Comparison of ENCODE assay signal across 13 cellular contexts in the genomic region with DNA sequence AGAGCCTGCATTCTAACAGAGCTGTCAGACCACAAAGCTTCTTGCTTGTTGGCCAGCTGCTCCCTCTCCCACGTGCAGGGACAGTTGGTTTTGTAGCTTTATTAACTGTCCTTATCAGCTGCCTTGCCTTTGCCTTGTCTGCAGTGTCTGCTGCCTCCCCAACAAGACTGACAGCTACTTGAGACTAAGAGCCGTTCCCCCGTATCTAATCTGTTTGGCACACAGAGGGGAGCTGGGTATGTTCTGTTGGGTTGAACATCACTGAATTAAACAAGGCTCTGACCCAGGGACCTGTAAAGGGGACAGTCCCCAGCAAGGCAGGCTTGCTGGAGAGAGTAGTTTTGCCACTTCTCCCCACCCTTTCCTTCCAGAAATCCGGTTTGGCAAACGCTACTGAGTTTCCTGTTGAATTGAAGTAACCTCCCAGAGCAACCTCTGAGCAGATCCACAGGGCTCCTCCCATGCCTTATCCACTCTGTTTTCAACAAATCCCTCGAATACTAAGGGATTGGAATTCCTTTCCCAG.
A peak's percentile ranks its signal among the peaks of the same experiment; 100 is the strongest.
DNase-seq lines count a peak whose midpoint lies in the region; ATAC-seq and TF ChIP-seq lines count a peak whose summit lies in the region.
"Had no signal": no experiment of that assay in that cellular context is flagged by ENCODE, and none has a peak within 500 bp of the region (broad histone marks: within the 10 kb centered on the region; RNA-seq: fewer than 3 reads in every experiment).

No MANE protein-coding gene starts in this region.

- intact Hi-C loops in left lung (cut with DNase I) = no loop called here

- no peaks in the 10 kb centered on the region for H3K9me3 Mint-ChIP-seq in endothelial cell (ENCODE audit: unreplicated experiment)
- H3K9me3 Mint-ChIP-seq in activated T-cell treated with anti-CD3 and anti-CD28 coated beads, Interleukin-2, amount 50 U/mL, for 24 hours = no peaks in the 10 kb centered on the region
- H3K9me3 Mint-ChIP-seq: dendritic cell treated with granulocyte-macrophage colony-stimulating factor and Interleukin-4, amounts not matched to agents 40 ng/mL and 50 ng/mL, for 4 days had no signal

- peaks cover 8% of the 10 kb centered on the region for H3K27me3 Mint-ChIP-seq in endothelial cell (ENCODE audit: unreplicated experiment)
- peaks cover 12% of the 10 kb centered on the region for H3K27me3 Mint-ChIP-seq in activated T-cell treated with anti-CD3 and anti-CD28 coated beads, Interleukin-2, amount 50 U/mL, for 24 hours

- TF ChIP-seq CTCF in endothelial cell (IDR thresholded peaks at IDR 0.05; ENCODE audit: unreplicated experiment) = no peak
- no peak for TF ChIP-seq CTCF in left lung (IDR thresholded peaks at IDR 0.05)

- H3K4me3 ChIP-seq in left lung = no peak overlapping the region
- no peak overlapping the region for H3K4me3 ChIP-seq in subcutaneous abdominal adipose tissue (ENCODE audit: low read depth in 1 of 5, low read length in 5 of 5)
- H3K4me3 ChIP-seq: ovary had no signal

- H3K36me3 ChIP-seq in left lung (no peaks in the 10 kb centered on the region), subcutaneous abdominal adipose tissue (ENCODE audit: control insufficient read depth in 5 of 5, insufficient read depth in 5 of 5, low read length in 5 of 5) (no peaks in the 10 kb centered on the region)
- H3K36me3 ChIP-seq: ovary had no signal

- H3K4me1 Mint-ChIP-seq in endothelial cell (ENCODE audit: unreplicated experiment) = peaks cover 22% of the 10 kb centered on the region
- H3K4me1 Mint-ChIP-seq in activated T-cell treated with anti-CD3 and anti-CD28 coated beads, Interleukin-2, amount 50 U/mL, for 24 hours (ENCODE audit: low read depth) = no peaks in the 10 kb centered on the region

- H3K27ac Mint-ChIP-seq in endothelial cell (ENCODE audit: unreplicated experiment) = peak overlapping the region; percentile 80
- no peak overlapping the region for H3K27ac Mint-ChIP-seq in activated T-cell treated with anti-CD3 and anti-CD28 coated beads, Interleukin-2, amount 50 U/mL, for 24 hours
- H3K27ac Mint-ChIP-seq: dendritic cell treated with granulocyte-macrophage colony-stimulating factor and Interleukin-4, amounts not matched to agents 40 ng/mL and 50 ng/mL, for 4 days had no signal

- peak overlapping the region; percentile 52 for H3K4me3 Mint-ChIP-seq in endothelial cell (ENCODE audit: unreplicated experiment)
- H3K4me3 Mint-ChIP-seq in activated T-cell treated with anti-CD3 and anti-CD28 coated beads, Interleukin-2, amount 50 U/mL, for 24 hours = no peak overlapping the region
- H3K4me3 Mint-ChIP-seq: dendritic cell treated with granulocyte-macrophage colony-stimulating factor and Interleukin-4, amounts not matched to agents 40 ng/mL and 50 ng/mL, for 4 days had no signal

- no peaks in the 10 kb centered on the region for H3K9me3 ChIP-seq in left lung
- H3K9me3 ChIP-seq in subcutaneous abdominal adipose tissue (ENCODE audit: control insufficient read depth in 5 of 5, low read length in 5 of 5) = no peaks in the 10 kb centered on the region
- H3K9me3 ChIP-seq: ovary had no signal

- H3K4me1 ChIP-seq in left lung = peaks cover 12 to 33% of the 10 kb centered on the region in 2 donors
- H3K4me1 ChIP-seq in subcutaneous abdominal adipose tissue (ENCODE audit: control insufficient read depth in 5 of 5, insufficient read depth in 5 of 5, low read length in 5 of 5) = peaks cover 5 to 58% (median 26%) of the 10 kb centered on the region in 5 donors

- H3K27ac ChIP-seq in left lung = peak overlapping the region in 1 of 2 donors; percentile 60
- peak overlapping the region; percentile 45 for H3K27ac ChIP-seq in subcutaneous abdominal adipose tissue (ENCODE audit: low read depth, low read length)
- H3K27ac ChIP-seq: ovary had no signal

- DNase-seq in NCI-H226 (peak; percentile 73), endothelial cell (ENCODE audit: low spot score) (no peak), left lung (no peak), HCEC 1CT (no peak), retina (no peak)
- DNase-seq in activated T-cell treated with anti-CD3 and anti-CD28 coated beads, Interleukin-2, amount 50 U/mL, for 24 hours = no peak
- DNase-seq: activated CD4-positive, alpha-beta T cell treated with anti-CD3 and anti-CD28 coated beads, Interleukin-2, amount 50 U/mL, for 4 hours; activated naive CD4-positive, alpha-beta T cell; DMS79 had no signal

- H3K27me3 ChIP-seq in left lung (peaks cover 0 to 13% of the 10 kb centered on the region in 2 donors), subcutaneous abdominal adipose tissue (ENCODE audit: control insufficient read depth in 5 of 5, insufficient read depth in 4 of 5, low read length in 5 of 5) (no peaks in the 10 kb centered on the region)
- H3K27me3 ChIP-seq: ovary had no signal

- H3K9ac ChIP-seq in subcutaneous abdominal adipose tissue (ENCODE audit: low read length in 5 of 5) = peak overlapping the region in 2 of 5 donors; percentile 2 to 4

- peak; percentile 66 for ATAC-seq in left lung
- no peak for ATAC-seq in HG02884 (IDR thresholded peaks at IDR 0.05; ENCODE audit: unreplicated experiment)

- peaks cover 10% of the 10 kb centered on the region for H3K36me3 Mint-ChIP-seq in endothelial cell (ENCODE audit: low read depth, unreplicated experiment)
- H3K36me3 Mint-ChIP-seq in activated T-cell treated with anti-CD3 and anti-CD28 coated beads, Interleukin-2, amount 50 U/mL, for 24 hours (ENCODE audit: low read depth) = no peaks in the 10 kb centered on the region
